Comparison of ENCODE assay signal across 1 cellular context in the genomic region with DNA sequence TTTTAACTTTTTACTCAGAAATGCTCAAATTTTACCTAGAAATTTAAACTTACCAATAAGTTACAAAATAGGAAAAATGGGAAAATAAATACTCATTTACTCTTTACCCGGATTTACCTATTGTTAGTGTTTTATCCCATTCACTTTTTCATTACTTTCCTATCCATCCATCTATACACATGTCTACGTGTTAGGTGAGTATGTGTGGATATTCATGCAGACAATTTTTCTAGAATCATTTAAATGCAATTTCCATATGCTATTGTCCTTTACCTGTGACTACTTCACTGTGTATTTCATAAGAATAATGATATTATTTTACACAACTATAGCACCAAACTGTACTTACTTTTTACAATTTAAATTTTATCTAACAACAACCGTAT.
TF ChIP-seq lines count a peak whose summit lies in the region.

No MANE protein-coding gene starts in this region.

TF ChIP-seq in K562, 482 proteins besides CTCF, POLR2A, EP300 and RAD21 (continued from another document):
- TF ChIP-seq, protein P1, sequence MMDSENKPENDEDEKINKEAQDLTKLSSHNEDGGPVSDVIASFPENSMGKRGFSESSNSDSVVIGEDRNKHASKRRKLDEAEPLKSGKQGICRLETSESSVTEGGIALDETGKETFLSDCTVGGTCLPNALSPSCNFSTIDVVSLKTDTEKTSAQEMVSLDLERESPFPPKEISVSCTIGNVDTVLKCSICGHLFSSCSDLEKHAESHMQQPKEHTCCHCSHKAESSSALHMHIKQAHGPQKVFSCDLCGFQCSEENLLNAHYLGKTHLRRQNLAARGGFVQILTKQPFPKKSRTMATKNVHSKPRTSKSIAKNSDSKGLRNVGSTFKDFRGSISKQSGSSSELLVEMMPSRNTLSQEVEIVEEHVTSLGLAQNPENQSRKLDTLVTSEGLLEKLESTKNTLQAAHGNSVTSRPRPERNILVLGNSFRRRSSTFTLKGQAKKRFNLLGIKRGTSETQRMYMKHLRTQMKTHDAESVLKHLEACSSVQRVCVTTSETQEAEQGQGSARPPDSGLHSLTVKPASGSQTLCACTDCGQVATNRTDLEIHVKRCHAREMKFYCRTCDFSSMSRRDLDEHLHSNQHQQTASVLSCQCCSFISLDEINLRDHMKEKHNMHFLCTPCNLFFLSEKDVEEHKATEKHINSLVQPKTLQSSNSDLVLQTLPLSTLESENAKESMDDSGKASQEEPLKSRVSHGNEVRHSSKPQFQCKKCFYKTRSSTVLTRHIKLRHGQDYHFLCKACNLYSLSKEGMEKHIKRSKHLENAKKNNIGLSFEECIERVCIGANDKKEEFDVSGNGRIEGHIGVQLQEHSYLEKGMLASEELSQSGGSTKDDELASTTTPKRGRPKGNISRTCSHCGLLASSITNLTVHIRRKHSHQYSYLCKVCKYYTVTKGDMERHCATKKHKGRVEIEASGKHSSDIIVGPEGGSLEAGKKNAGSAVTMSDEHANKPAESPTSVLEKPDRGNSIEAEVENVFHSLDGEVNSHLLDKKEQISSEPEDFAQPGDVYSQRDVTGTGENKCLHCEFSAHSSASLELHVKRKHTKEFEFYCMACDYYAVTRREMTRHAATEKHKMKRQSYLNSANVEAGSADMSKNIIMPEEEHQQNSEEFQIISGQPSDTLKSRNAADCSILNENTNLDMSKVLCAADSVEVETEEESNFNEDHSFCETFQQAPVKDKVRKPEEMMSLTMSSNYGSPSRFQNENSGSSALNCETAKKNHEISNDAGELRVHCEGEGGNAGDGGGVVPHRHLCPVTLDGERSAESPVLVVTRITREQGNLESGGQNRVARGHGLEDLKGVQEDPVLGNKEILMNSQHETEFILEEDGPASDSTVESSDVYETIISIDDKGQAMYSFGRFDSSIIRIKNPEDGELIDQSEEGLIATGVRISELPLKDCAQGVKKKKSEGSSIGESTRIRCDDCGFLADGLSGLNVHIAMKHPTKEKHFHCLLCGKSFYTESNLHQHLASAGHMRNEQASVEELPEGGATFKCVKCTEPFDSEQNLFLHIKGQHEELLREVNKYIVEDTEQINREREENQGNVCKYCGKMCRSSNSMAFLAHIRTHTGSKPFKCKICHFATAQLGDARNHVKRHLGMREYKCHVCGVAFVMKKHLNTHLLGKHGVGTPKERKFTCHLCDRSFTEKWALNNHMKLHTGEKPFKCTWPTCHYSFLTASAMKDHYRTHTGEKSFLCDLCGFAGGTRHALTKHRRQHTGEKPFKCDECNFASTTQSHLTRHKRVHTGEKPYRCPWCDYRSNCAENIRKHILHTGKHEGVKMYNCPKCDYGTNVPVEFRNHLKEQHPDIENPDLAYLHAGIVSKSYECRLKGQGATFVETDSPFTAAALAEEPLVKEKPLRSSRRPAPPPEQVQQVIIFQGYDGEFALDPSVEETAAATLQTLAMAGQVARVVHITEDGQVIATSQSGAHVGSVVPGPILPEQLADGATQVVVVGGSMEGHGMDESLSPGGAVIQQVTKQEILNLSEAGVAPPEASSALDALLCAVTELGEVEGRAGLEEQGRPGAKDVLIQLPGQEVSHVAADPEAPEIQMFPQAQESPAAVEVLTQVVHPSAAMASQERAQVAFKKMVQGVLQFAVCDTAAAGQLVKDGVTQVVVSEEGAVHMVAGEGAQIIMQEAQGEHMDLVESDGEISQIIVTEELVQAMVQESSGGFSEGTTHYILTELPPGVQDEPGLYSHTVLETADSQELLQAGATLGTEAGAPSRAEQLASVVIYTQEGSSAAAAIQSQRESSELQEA (IDR thresholded peaks at IDR 0.05; ENCODE audit: low read depth), result no peak
- TF ChIP-seq ZNF512 (tag; IDR thresholded peaks at IDR 0.05) (no peak), MXD1 (CRISPR knock-in tag; IDR thresholded peaks at IDR 0.05; ENCODE audit: borderline replicate concordance, poor library complexity, severe bottlenecking) (no peak), MTA1 (IDR thresholded peaks at IDR 0.05; ENCODE audit: borderline replicate concordance) (no peak), EHMT2 (IDR thresholded peaks at IDR 0.05) (no peak), MGA (IDR thresholded peaks at IDR 0.05) (no peak), NFRKB (IDR thresholded peaks at IDR 0.05; ENCODE audit: low read depth) (peak; percentile 76; the same call in 1 of the 2 replicates), ATF4 (CRISPR knock-in tag; IDR thresholded peaks at IDR 0.05) (no peak), PPARD (CRISPR knock-in tag; IDR thresholded peaks at IDR 0.05) (no peak), ZNF146 (CRISPR knock-in tag; IDR thresholded peaks at IDR 0.05; ENCODE audit: unreplicated experiment) (no peak), POU5F1 (IDR thresholded peaks at IDR 0.05; ENCODE audit: borderline replicate concordance, low read depth, low read length, partially characterized antibody) (no peak)
